ENCODE assay signal across 21 cellular contexts in the genomic region with DNA sequence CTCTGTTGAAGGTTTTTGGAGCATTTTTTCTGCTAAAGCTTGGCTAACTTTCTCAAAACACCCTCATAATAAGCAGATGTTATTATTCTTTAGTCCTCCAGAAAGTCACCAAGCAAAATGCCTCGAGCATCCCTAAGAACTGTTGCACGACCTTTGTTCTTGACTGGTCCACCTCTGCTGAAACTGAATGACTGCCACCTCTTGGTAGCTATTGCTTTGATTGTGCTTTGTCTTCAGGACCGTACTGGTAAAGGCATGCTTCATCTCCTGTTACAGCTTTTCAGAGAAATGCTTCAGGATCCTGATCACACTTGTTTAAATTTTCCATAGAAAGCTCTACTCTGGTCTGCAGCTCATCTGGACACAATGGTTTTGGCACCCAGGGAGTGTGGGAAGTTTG.
"Had no signal": no experiment of that assay in that cellular context is flagged by ENCODE, and none has a peak within 500 bp of the region (broad histone marks: within the 10 kb centered on the region; RNA-seq: fewer than 3 reads in every experiment).

No MANE protein-coding gene starts in this region.

- H3K27ac ChIP-seq: cardiac muscle cell, lower lobe of right lung, spleen, testis, vagina had no signal

- H3K36me3 ChIP-seq: cardiac muscle cell, lower lobe of right lung, spleen, vagina had no signal

- H3K36me3 Mint-ChIP-seq: activated CD8-positive, alpha-beta memory T cell treated with anti-CD3 and anti-CD28 coated beads, Interleukin-2, amount 10 ng/mL, durations not matched to agents 7 days and 5 days; activated naive CD4-positive, alpha-beta T cell treated with anti-CD3 and anti-CD28 coated beads, Interleukin-2, amount 10 ng/mL, durations not matched to agents 7 days and 5 days; type B pancreatic cell had no signal

- H3K4me3 Mint-ChIP-seq: activated CD8-positive, alpha-beta memory T cell treated with anti-CD3 and anti-CD28 coated beads, Interleukin-2, amount 10 ng/mL, durations not matched to agents 7 days and 5 days; activated CD8-positive, alpha-beta T cell treated with anti-CD3 and anti-CD28 coated beads for 36 hours; activated naive CD4-positive, alpha-beta T cell treated with anti-CD3 and anti-CD28 coated beads, Interleukin-2, amount 10 ng/mL, durations not matched to agents 7 days and 5 days; naive thymus-derived CD4-positive, alpha-beta T cell; neural crest cell; type B pancreatic cell had no signal

- H3K9me3 Mint-ChIP-seq: activated CD8-positive, alpha-beta T cell treated with anti-CD3 and anti-CD28 coated beads for 36 hours; activated naive CD4-positive, alpha-beta T cell treated with anti-CD3 and anti-CD28 coated beads, Interleukin-2, amount 10 ng/mL, durations not matched to agents 7 days and 5 days; neural crest cell; type B pancreatic cell had no signal

- H3K4me1 ChIP-seq: lower lobe of right lung, spleen, testis, vagina had no signal

- ATAC-seq: activated CD8-positive, alpha-beta memory T cell treated with anti-CD3 and anti-CD28 coated beads, Interleukin-2, amount 10 ng/mL, durations not matched to agents 7 days and 5 days; activated CD8-positive, alpha-beta T cell treated with anti-CD3 and anti-CD28 coated beads for 36 hours; lower lobe of right lung; naive thymus-derived CD4-positive, alpha-beta T cell had no signal

- H3K27ac Mint-ChIP-seq: activated CD8-positive, alpha-beta memory T cell treated with anti-CD3 and anti-CD28 coated beads, Interleukin-2, amount 10 ng/mL, durations not matched to agents 7 days and 5 days; activated CD8-positive, alpha-beta T cell treated with anti-CD3 and anti-CD28 coated beads for 36 hours; activated naive CD4-positive, alpha-beta T cell treated with anti-CD3 and anti-CD28 coated beads, Interleukin-2, amount 10 ng/mL, durations not matched to agents 7 days and 5 days; naive thymus-derived CD4-positive, alpha-beta T cell; progenitor cell of endocrine pancreas; type B pancreatic cell had no signal

- H3K4me1 Mint-ChIP-seq: activated CD8-positive, alpha-beta memory T cell treated with anti-CD3 and anti-CD28 coated beads, Interleukin-2, amount 10 ng/mL, durations not matched to agents 7 days and 5 days; activated naive CD4-positive, alpha-beta T cell treated with anti-CD3 and anti-CD28 coated beads, Interleukin-2, amount 10 ng/mL, durations not matched to agents 7 days and 5 days; naive thymus-derived CD4-positive, alpha-beta T cell had no signal

- H3K27me3 ChIP-seq: cardiac muscle cell, spleen, testis, vagina had no signal

- H3K9me3 ChIP-seq: lower lobe of right lung, spleen, testis, vagina had no signal

- H3K27me3 Mint-ChIP-seq: activated naive CD4-positive, alpha-beta T cell treated with anti-CD3 and anti-CD28 coated beads, Interleukin-2, amount 10 ng/mL, durations not matched to agents 7 days and 5 days; progenitor cell of endocrine pancreas; type B pancreatic cell had no signal

- DNase-seq: activated CD4-positive, alpha-beta T cell treated with anti-CD3 and anti-CD28 coated beads for 48 hours; activated CD8-positive, alpha-beta memory T cell treated with anti-CD3 and anti-CD28 coated beads, Interleukin-2, amount 10 ng/mL, durations not matched to agents 7 days and 5 days; activated CD8-positive, alpha-beta T cell treated with anti-CD3 and anti-CD28 coated beads for 36 hours; activated effector memory CD4-positive, alpha-beta T cell treated with anti-CD3 and anti-CD28 coated beads, Interleukin-2, amount 50 U/mL, for 16 hours; activated naive CD4-positive, alpha-beta T cell treated with anti-CD3 and anti-CD28 coated beads, Interleukin-2, amount 10 ng/mL, durations not matched to agents 7 days and 5 days; activated T-cell treated with anti-CD3 and anti-CD28 coated beads for 4 hours; amygdala; foreskin fibroblast; kidney; lower lobe of right lung; naive thymus-derived CD4-positive, alpha-beta T cell; retina; spleen; stimulated activated CD4-positive, alpha-beta T cell treated with anti-CD3 and anti-CD28 coated beads, Interleukin-4, amount 100 ng/mL, for 1 hour; stimulated activated naive CD4-positive, alpha-beta T cell; testis had no signal

- H3K4me3 ChIP-seq: cardiac muscle cell, lower lobe of right lung, spleen, testis, vagina had no signal
